In the genomic region with DNA sequence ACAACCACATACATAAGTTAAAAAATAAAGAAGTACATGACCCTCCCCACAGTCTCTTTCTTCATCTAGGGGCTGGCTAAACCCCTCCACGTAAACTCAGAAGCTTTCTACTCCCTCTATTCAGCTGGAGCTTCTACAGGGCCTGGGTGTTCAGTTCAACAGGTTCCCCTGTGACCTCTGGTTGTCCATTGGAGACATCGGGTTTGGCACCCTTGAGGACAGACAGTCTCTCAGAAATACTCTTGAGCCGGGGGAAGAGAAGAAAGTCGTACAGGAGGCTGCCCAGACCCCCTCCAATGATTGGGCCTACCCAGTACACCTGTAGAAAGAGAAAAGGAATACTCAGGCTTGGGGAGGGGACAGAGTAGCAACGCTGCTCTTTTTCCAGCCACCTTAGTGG, we compare ENCODE assay signal across 27 cellular contexts. TPM values are rescaled to one million over a fixed set of nuclear protein-coding genes. Genes with fewer than 3 reads are reported as not detected.
"Had no signal": no experiment of that assay in that cellular context is flagged by ENCODE, and none has a peak within 500 bp of the region (broad histone marks: within the 10 kb centered on the region; RNA-seq: fewer than 3 reads in every experiment).

No MANE protein-coding gene starts in this region.

- H3K9me3 Mint-ChIP-seq: activated naive CD8-positive, alpha-beta T cell treated with anti-CD3 and anti-CD28 coated beads, Interleukin-2, amount 10 ng/mL, durations not matched to agents 7 days and 5 days; memory B cell had no signal

- H3K36me3 Mint-ChIP-seq: memory B cell had no signal

- H3K36me3 ChIP-seq: heart left ventricle, ovary, right atrium auricular region, vagina had no signal

- H3K27me3 ChIP-seq: heart left ventricle, ovary, right atrium auricular region, testis, vagina had no signal

- H3K9me3 ChIP-seq: heart left ventricle, ovary, psoas muscle, right atrium auricular region, testis, vagina had no signal

- H3K27ac ChIP-seq: epithelial cell of prostate, heart left ventricle, ovary, psoas muscle, right atrium auricular region, testis, vagina had no signal

- DNase-seq: activated CD4-positive, alpha-beta T cell treated with anti-CD3 and anti-CD28 coated beads for 1 hour; activated CD4-positive, alpha-beta T cell treated with anti-CD3 and anti-CD28 coated beads, Interleukin-2, amount 50 U/mL, for 1 hour; activated naive CD4-positive, alpha-beta T cell treated with Interleukin-2 at 50 U/mL for 16 hours; activated naive CD8-positive, alpha-beta T cell treated with anti-CD3 and anti-CD28 coated beads, Interleukin-2, amount 10 ng/mL, durations not matched to agents 7 days and 5 days; activated T-cell treated with anti-CD3 and anti-CD28 coated beads, Interleukin-2, amount 50 U/mL, for 1 hour; amygdala; cerebellar nuclear complex; cortex of kidney; heart left ventricle; islet precursor cell; left colon; ovary; psoas muscle; stimulated activated CD4-positive, alpha-beta T cell treated with anti-CD3 and anti-CD28 coated beads, Interleukin-12 subunit alpha, Interleukin-12 subunit beta, amount 100 ng/mL, for 4 hours; stimulated activated CD4-positive, alpha-beta T cell treated with anti-CD3 and anti-CD28 coated beads, Interleukin-4, amount 100 ng/mL, for 4 hours; testis; trophoblast cell had no signal

- ATAC-seq: heart left ventricle, left colon, psoas muscle had no signal

- H3K27ac Mint-ChIP-seq: activated naive CD8-positive, alpha-beta T cell treated with anti-CD3 and anti-CD28 coated beads, Interleukin-2, amount 10 ng/mL, durations not matched to agents 7 days and 5 days; memory B cell had no signal

- H3K4me3 Mint-ChIP-seq: activated naive CD8-positive, alpha-beta T cell treated with anti-CD3 and anti-CD28 coated beads, Interleukin-2, amount 10 ng/mL, durations not matched to agents 7 days and 5 days; memory B cell had no signal

- H3K4me1 ChIP-seq: testis had no signal

- H3K4me3 ChIP-seq: heart left ventricle, ovary, psoas muscle, right atrium auricular region, testis, vagina had no signal

- FAIRE-seq: TTC549 had no signal

- H3K27me3 Mint-ChIP-seq: memory B cell had no signal

RNA-seq across cellular contexts. Expression of gene MIP, which starts 3.3 kb away (rescaled TPM):
- total RNA-seq: activated naive CD8-positive, alpha-beta T cell treated with anti-CD3 and anti-CD28 coated beads, Interleukin-2, amount 10 ng/mL, durations not matched to agents 7 days and 5 days; fibroblast of villous mesenchyme; left colon; lower leg skin; psoas muscle; right atrium auricular region; skeletal muscle tissue; T-helper 2 cell treated with Interferon-gamma antibody and Interleukin-4, amounts not matched to agents 100 ng/mL and 5 ng/mL, for 36 hours; vagina had no signal
- polyA plus RNA-seq: heart left ventricle, ovary had no signal

RNA-seq across cellular contexts. Expression of gene GLS2, which starts 36.8 kb away (rescaled TPM):
- total RNA-seq: myocyte, skeletal muscle tissue had no signal
